34 cellular contexts compared by ENCODE assay signal in genomic region chr9:124121725-124122124, GRCh38.
"Had no signal": no experiment of that assay in that cellular context is flagged by ENCODE, and none has a peak within 500 bp of the region (broad histone marks: within the 10 kb centered on the region; RNA-seq: fewer than 3 reads in every experiment).

No MANE protein-coding gene starts in this region.

- DNase-seq: Karpas-422, Kasumi-1, MG63, MM.1S, NCI-H1048, NCI-H1092, NCI-H1092 treated with DMSO at 0.1 percent for 48 hours, NCI-H1105, NCI-H1105 treated with DMSO at 0.1 percent for 48 hours, NCI-H1417, NCI-H1417 treated with DMSO at 0.1 percent for 48 hours, NCI-H1436, NCI-H1436 treated with DMSO at 0.1 percent for 48 hours, NCI-H146, NCI-H1694, NCI-H1694 treated with DMSO at 0.1 percent for 48 hours, NCI-H187, NCI-H187 treated with DMSO at 0.1 percent for 48 hours, NCI-H1930, NCI-H2029, NCI-H2029 treated with DMSO at 0.1 percent for 48 hours, NCI-H2081, NCI-H2081 treated with DMSO at 0.1 percent for 48 hours, NCI-H2107, NCI-H2171, NCI-H2171 treated with DMSO at 0.1 percent for 48 hours, NCI-H2227 treated with DMSO at 0.1 percent for 48 hours, NCI-H226, NCI-H345, NCI-H446, NCI-H446 treated with DMSO at 0.1 percent for 48 hours, NCI-H510A, NCI-H510A treated with DMSO at 0.1 percent for 48 hours, NCI-H524 had no signal

- H3K27me3 ChIP-seq: MG63 had no signal

- H3K9me3 ChIP-seq: MG63 had no signal

- H3K4me3 ChIP-seq: MG63 had no signal

- H3K36me3 ChIP-seq: MG63 had no signal
